ENCODE assay signal across 25 cellular contexts in genomic region chr15:74045636-74046274, GRCh38. TPM values are rescaled to one million over a fixed set of nuclear protein-coding genes. Genes with fewer than 3 reads are reported as not detected.
DNase-seq lines count a peak whose midpoint lies in the region; ATAC-seq, FAIRE-seq and TF ChIP-seq lines count a peak whose summit lies in the region.
"Had no signal": no experiment of that assay in that cellular context is flagged by ENCODE, and none has a peak within 500 bp of the region (broad histone marks: within the 10 kb centered on the region; RNA-seq: fewer than 3 reads in every experiment).

No MANE protein-coding gene starts in this region.

- no peak overlapping the region for H3K4me3 Mint-ChIP-seq in activated naive CD4-positive, alpha-beta T cell treated with anti-CD3 and anti-CD28 coated beads, Interleukin-2, amount 10 ng/mL, durations not matched to agents 7 days and 5 days
- H3K4me3 Mint-ChIP-seq in activated naive CD4-positive, alpha-beta T cell treated with anti-CD3 and anti-CD28 coated beads for 36 hours: no peak overlapping the region
- H3K4me3 Mint-ChIP-seq in activated T-helper 17 cell treated with anti-CD3 and anti-CD28 coated beads, Interleukin-2, amount 50 U/mL, for 72 hours: no peak overlapping the region
- no peak overlapping the region for H3K4me3 Mint-ChIP-seq in stimulated activated memory B cell treated with anti-CD40 and anti-IgM and Interleukin-4, amounts not matched to agents 10 μg/mL and 1 μg/mL and 100 μg/mL, for 72 hours
- no peak overlapping the region for H3K4me3 Mint-ChIP-seq in naive thymus-derived CD4-positive, alpha-beta T cell
- H3K4me3 Mint-ChIP-seq: CD4-positive, alpha-beta memory T cell had no signal

- H3K27ac Mint-ChIP-seq in activated naive CD4-positive, alpha-beta T cell treated with anti-CD3 and anti-CD28 coated beads, Interleukin-2, amount 10 ng/mL, durations not matched to agents 7 days and 5 days: peak overlapping the region; percentile 39
- no peak overlapping the region for H3K27ac Mint-ChIP-seq in activated naive CD4-positive, alpha-beta T cell treated with anti-CD3 and anti-CD28 coated beads for 36 hours
- peak overlapping the region; percentile 36 for H3K27ac Mint-ChIP-seq in activated T-helper 17 cell treated with anti-CD3 and anti-CD28 coated beads, Interleukin-2, amount 50 U/mL, for 72 hours
- H3K27ac Mint-ChIP-seq in stimulated activated memory B cell treated with anti-CD40 and anti-IgM and Interleukin-4, amounts not matched to agents 10 μg/mL and 1 μg/mL and 100 μg/mL, for 72 hours: peak overlapping the region; percentile 16
- peak overlapping the region in 4 of 9 donors; percentile 8 to 56 (median 28) for H3K27ac Mint-ChIP-seq in naive thymus-derived CD4-positive, alpha-beta T cell

- H2AFZ ChIP-seq in HepG2 (ENCODE audit: low read length): no peak overlapping the region

- peaks cover 1 to 9% of the 10 kb centered on the region in 2 experiments; a peak in 2 of 5 replicates for H3K27me3 ChIP-seq in HepG2 (ENCODE audit: control insufficient read depth in 1 of 2, insufficient read depth in 2 of 2, low read length in 2 of 2)
- H3K27me3 ChIP-seq in left lung: no peaks in the 10 kb centered on the region
- no peaks in the 10 kb centered on the region for H3K27me3 ChIP-seq in naive thymus-derived CD4-positive, alpha-beta T cell (ENCODE audit: control insufficient read depth in 2 of 2, insufficient read depth in 2 of 2, low read length in 2 of 2)
- H3K27me3 ChIP-seq: BLaER1, MG63, SJSA1 had no signal

- intact Hi-C loops in activated naive CD4-positive, alpha-beta T cell treated with anti-CD3 and anti-CD28 coated beads for 36 hours (cut with micrococcal nuclease): no loop called here
- intact Hi-C loops in HepG2 (cut with micrococcal nuclease; ENCODE audit: unreplicated experiment) (no loop called here), left lung (cut with DNase I) (no loop called here)
- intact Hi-C loops in naive thymus-derived CD4-positive, alpha-beta T cell (cut with micrococcal nuclease): loop anchor here in 1 of 2 donors (5.0 kb wide), 1 partner anchor 53 kb away; the partner anchor contains the start of genes PML and STOML1

- H3K79me2 ChIP-seq in HepG2 (ENCODE audit: insufficient read depth, low read length): no peaks in the 10 kb centered on the region

- peaks cover 4% of the 10 kb centered on the region for H3K27me3 Mint-ChIP-seq in activated naive CD4-positive, alpha-beta T cell treated with anti-CD3 and anti-CD28 coated beads, Interleukin-2, amount 10 ng/mL, durations not matched to agents 7 days and 5 days
- no peaks in the 10 kb centered on the region for H3K27me3 Mint-ChIP-seq in activated naive CD4-positive, alpha-beta T cell treated with anti-CD3 and anti-CD28 coated beads for 36 hours (ENCODE audit: low read depth)
- H3K27me3 Mint-ChIP-seq in activated T-helper 17 cell treated with anti-CD3 and anti-CD28 coated beads, Interleukin-2, amount 50 U/mL, for 72 hours: no peaks in the 10 kb centered on the region
- no peaks in the 10 kb centered on the region for H3K27me3 Mint-ChIP-seq in stimulated activated memory B cell treated with anti-CD40 and anti-IgM and Interleukin-4, amounts not matched to agents 10 μg/mL and 1 μg/mL and 100 μg/mL, for 72 hours
- no peaks in the 10 kb centered on the region for H3K27me3 Mint-ChIP-seq in naive thymus-derived CD4-positive, alpha-beta T cell
- H3K27me3 Mint-ChIP-seq: CD4-positive, alpha-beta memory T cell had no signal

- H3K9me3 Mint-ChIP-seq in activated naive CD4-positive, alpha-beta T cell treated with anti-CD3 and anti-CD28 coated beads, Interleukin-2, amount 10 ng/mL, durations not matched to agents 7 days and 5 days: no peaks in the 10 kb centered on the region
- H3K9me3 Mint-ChIP-seq in activated naive CD4-positive, alpha-beta T cell treated with anti-CD3 and anti-CD28 coated beads for 36 hours: no peaks in the 10 kb centered on the region
- H3K9me3 Mint-ChIP-seq in activated T-helper 17 cell treated with anti-CD3 and anti-CD28 coated beads, Interleukin-2, amount 50 U/mL, for 72 hours: no peaks in the 10 kb centered on the region
- H3K9me3 Mint-ChIP-seq in stimulated activated memory B cell treated with anti-CD40 and anti-IgM and Interleukin-4, amounts not matched to agents 10 μg/mL and 1 μg/mL and 100 μg/mL, for 72 hours: no peaks in the 10 kb centered on the region
- no peaks in the 10 kb centered on the region for H3K9me3 Mint-ChIP-seq in naive thymus-derived CD4-positive, alpha-beta T cell

- no peaks in the 10 kb centered on the region for H3K9me3 ChIP-seq in HepG2 (ENCODE audit: low read length)
- no peaks in the 10 kb centered on the region for H3K9me3 ChIP-seq in left lung
- no peaks in the 10 kb centered on the region for H3K9me3 ChIP-seq in naive thymus-derived CD4-positive, alpha-beta T cell (ENCODE audit: control insufficient read depth in 2 of 3, low read length in 3 of 3)
- H3K9me3 ChIP-seq: BLaER1, Caco-2, MG63 had no signal

- no peak overlapping the region for H3K4me3 ChIP-seq in HepG2 (replicated peaks in 1 of 3; ENCODE audit: insufficient read depth in 1 of 3, low read depth in 2 of 3, low read length in 3 of 3)
- H3K4me3 ChIP-seq in left lung: no peak overlapping the region
- no peak overlapping the region for H3K4me3 ChIP-seq in naive thymus-derived CD4-positive, alpha-beta T cell (ENCODE audit: low read length)
- H3K4me3 ChIP-seq: BLaER1, MG63, SJSA1 had no signal

- CTCF ChIA-PET in activated naive CD4-positive, alpha-beta T cell treated with anti-CD3 and anti-CD28 coated beads, Interleukin-2, amount 10 ng/mL, durations not matched to agents 7 days and 5 days (lab: Charles Lee): interaction anchor here (1.1 to 1.4 kb wide), 3 partner anchors 8 to 73 kb away, joined by 6 to 7 read pairs (median 6); no protein-coding TSS in a partner anchor
- CTCF ChIA-PET in activated naive CD4-positive, alpha-beta T cell treated with anti-CD3 and anti-CD28 coated beads for 36 hours (lab: Charles Lee): interaction anchor here (0.7 to 11.8 kb wide), 3 partner anchors 21 to 75 kb away, joined by 3 to 167 read pairs (median 3); no protein-coding TSS in a partner anchor
- CTCF ChIA-PET in HepG2 (lab: Yijun Ruan, JAX; ENCODE audit: low intra/inter-chr PET ratio, low total read pairs) (no interaction called here), GM10248 (lab: Yijun Ruan, JAX) (interaction anchor here (1.2 to 12.3 kb wide), 4 partner anchors 6 to 73 kb away, joined by 3 to 123 read pairs (median 14); no protein-coding TSS in a partner anchor)
- CTCF ChIA-PET in naive thymus-derived CD4-positive, alpha-beta T cell (lab: Charles Lee): interaction anchor here (1.4 to 5.1 kb wide), 2 partner anchors 8 to 73 kb away, joined by 3 to 39 read pairs; no protein-coding TSS in a partner anchor

- WGBS in HepG2 (ENCODE audit: low lambda C conversion rate): 28% methylated on average over 4 of the region's 7 CpGs

- BruUV-seq in HepG2 (replicated peaks; lab: Mats Ljungman, UMichigan): no TSS peak

- DNase-seq in activated naive CD4-positive, alpha-beta T cell treated with anti-CD3 and anti-CD28 coated beads, Interleukin-2, amount 10 ng/mL, durations not matched to agents 7 days and 5 days: no peak
- no peak for DNase-seq in activated naive CD4-positive, alpha-beta T cell treated with anti-CD3 and anti-CD28 coated beads for 36 hours
- DNase-seq in HepG2 (ENCODE audit: low spot score) (no peak), left lung (no peak), GM10248 (ENCODE audit: extremely low spot score) (no peak)
- no peak for DNase-seq in naive thymus-derived CD4-positive, alpha-beta T cell
- DNase-seq: ACHN; Caco-2; CD4-positive, alpha-beta memory T cell; Kasumi-1; MG63; NCI-H1417; NCI-H1694 treated with DMSO at 0.1 percent for 48 hours; NCI-H2081 treated with DMSO at 0.1 percent for 48 hours; NCI-H2171 treated with DMSO at 0.1 percent for 48 hours; NCI-H524 treated with DMSO at 0.1 percent for 48 hours; OCI-M1 had no signal

- H3K27ac ChIP-seq in HepG2 (ENCODE audit: extremely low read length, insufficient read depth, low read length) (no peak overlapping the region), left lung (no peak overlapping the region)
- no peak overlapping the region for H3K27ac ChIP-seq in naive thymus-derived CD4-positive, alpha-beta T cell (ENCODE audit: low read depth, low read length)
- H3K27ac ChIP-seq: 22Rv1, BLaER1, SJSA1 had no signal

- TF ChIP-seq EP300 in HepG2 (IDR thresholded peaks at IDR 0.05; ENCODE audit: low read depth in 2 of 2, low read length in 2 of 2): no peak
- TF ChIP-seq EP300 in HepG2 (CRISPR knock-in tag; IDR thresholded peaks at IDR 0.05; ENCODE audit: borderline replicate concordance): no peak

- POLR2A ChIA-PET in HepG2 (lab: Yijun Ruan, JAX) (no interaction called here), GM10248 (lab: Yijun Ruan, JAX) (no interaction called here)
- POLR2A ChIA-PET in naive thymus-derived CD4-positive, alpha-beta T cell (lab: Charles Lee): no interaction called here

- H3K4me1 Mint-ChIP-seq in activated naive CD4-positive, alpha-beta T cell treated with anti-CD3 and anti-CD28 coated beads, Interleukin-2, amount 10 ng/mL, durations not matched to agents 7 days and 5 days: peaks cover 12% of the 10 kb centered on the region
- H3K4me1 Mint-ChIP-seq in activated naive CD4-positive, alpha-beta T cell treated with anti-CD3 and anti-CD28 coated beads for 36 hours (ENCODE audit: low read depth): peaks cover 10% of the 10 kb centered on the region
- peaks cover 4% of the 10 kb centered on the region for H3K4me1 Mint-ChIP-seq in activated T-helper 17 cell treated with anti-CD3 and anti-CD28 coated beads, Interleukin-2, amount 50 U/mL, for 72 hours
- H3K4me1 Mint-ChIP-seq in stimulated activated memory B cell treated with anti-CD40 and anti-IgM and Interleukin-4, amounts not matched to agents 10 μg/mL and 1 μg/mL and 100 μg/mL, for 72 hours: peaks cover 8% of the 10 kb centered on the region
- peaks cover 7 to 17% (median 11%) of the 10 kb centered on the region in 7 donors for H3K4me1 Mint-ChIP-seq in naive thymus-derived CD4-positive, alpha-beta T cell

- in situ Hi-C loops in HepG2 (cut with HindIII; ENCODE audit: extremely low pct_ligation_motif_present, low pct_unique_long_range_greater_than_20kb): no loop called here

- H4K20me1 ChIP-seq in HepG2 (ENCODE audit: insufficient read depth, low read length): no peaks in the 10 kb centered on the region
- H4K20me1 ChIP-seq: BLaER1 had no signal

- H3K36me3 ChIP-seq in HepG2 (replicated peaks in 1 of 2; ENCODE audit: control insufficient read depth in 1 of 2, insufficient read depth in 2 of 2, low read length in 2 of 2) (no peaks in the 10 kb centered on the region), left lung (peaks cover 0 to 44% of the 10 kb centered on the region in 2 donors)
- peaks cover 0 to 43% (median 7%) of the 10 kb centered on the region in 3 experiments for H3K36me3 ChIP-seq in naive thymus-derived CD4-positive, alpha-beta T cell (ENCODE audit: control insufficient read depth in 2 of 3, insufficient read depth in 3 of 3, low read length in 3 of 3)

- H3K36me3 Mint-ChIP-seq in activated naive CD4-positive, alpha-beta T cell treated with anti-CD3 and anti-CD28 coated beads, Interleukin-2, amount 10 ng/mL, durations not matched to agents 7 days and 5 days: peaks cover 5% of the 10 kb centered on the region
- peaks cover 2% of the 10 kb centered on the region for H3K36me3 Mint-ChIP-seq in activated naive CD4-positive, alpha-beta T cell treated with anti-CD3 and anti-CD28 coated beads for 36 hours (ENCODE audit: low read depth)
- H3K36me3 Mint-ChIP-seq in activated T-helper 17 cell treated with anti-CD3 and anti-CD28 coated beads, Interleukin-2, amount 50 U/mL, for 72 hours (ENCODE audit: low read depth): peaks cover 2% of the 10 kb centered on the region
- peaks cover 29% of the 10 kb centered on the region for H3K36me3 Mint-ChIP-seq in stimulated activated memory B cell treated with anti-CD40 and anti-IgM and Interleukin-4, amounts not matched to agents 10 μg/mL and 1 μg/mL and 100 μg/mL, for 72 hours
- peaks cover 0 to 14% (median 0%) of the 10 kb centered on the region in 5 donors for H3K36me3 Mint-ChIP-seq in naive thymus-derived CD4-positive, alpha-beta T cell

- H3K4me2 ChIP-seq in HepG2 (ENCODE audit: low read depth, low read length): no peak overlapping the region
- H3K4me2 ChIP-seq: BLaER1 had no signal

- TF ChIP-seq CTCF in HepG2 (CRISPR knock-in tag; IDR thresholded peaks at IDR 0.05): no peak
- no peak for TF ChIP-seq CTCF in left lung (IDR thresholded peaks at IDR 0.05)
- no peak for TF ChIP-seq CTCF in GM10248 (IDR thresholded peaks at IDR 0.05; ENCODE audit: control extremely low read depth, extremely low read depth, low read depth, missing control alignments)

- no peak for ATAC-seq in activated T-helper 17 cell treated with anti-CD3 and anti-CD28 coated beads, Interleukin-2, amount 50 U/mL, for 72 hours (replicated peaks)
- no peak for ATAC-seq in HepG2
- no peak for ATAC-seq in stimulated activated memory B cell treated with anti-CD40 and anti-IgM and Interleukin-4, amounts not matched to agents 10 μg/mL and 1 μg/mL and 100 μg/mL, for 72 hours
- no peak for ATAC-seq in left lung
- ATAC-seq in naive thymus-derived CD4-positive, alpha-beta T cell: no peak

- no peak for TF ChIP-seq RAD21 in HepG2 (CRISPR knock-in tag; IDR thresholded peaks at IDR 0.05)

- no peak for FAIRE-seq in HepG2 (lab: Jason Lieb, UNC)
- FAIRE-seq: G401.6, RCC 7860 had no signal

- TF ChIP-seq POLR2A in HepG2 (IDR thresholded peaks at IDR 0.05; ENCODE audit: insufficient read depth in 1 of 2, low read depth in 2 of 2, low read length in 2 of 2): no peak

- H3K9ac ChIP-seq in HepG2 (ENCODE audit: insufficient read depth, low read depth, low read length): no peak overlapping the region
- H3K9ac ChIP-seq: BLaER1 had no signal

- no peaks in the 10 kb centered on the region for H3K4me1 ChIP-seq in HepG2 (ENCODE audit: insufficient read depth, low read length)
- H3K4me1 ChIP-seq in left lung: peaks cover 14 to 41% of the 10 kb centered on the region in 2 donors
- H3K4me1 ChIP-seq in naive thymus-derived CD4-positive, alpha-beta T cell (ENCODE audit: control insufficient read depth in 2 of 2, insufficient read depth in 2 of 2, low read length in 2 of 2): peaks cover 8 to 14% of the 10 kb centered on the region in 2 donors
- H3K4me1 ChIP-seq: Caco-2 had no signal

RNA-seq across cellular contexts. Expression of gene GOLGA6A, which starts 36.6 kb away (rescaled TPM):
- under 1 TPM; 0.14 to 0.84 TPM for total RNA-seq in activated naive CD4-positive, alpha-beta T cell treated with anti-CD3 and anti-CD28 coated beads for 36 hours
- total RNA-seq in activated T-helper 17 cell treated with anti-CD3 and anti-CD28 coated beads, Interleukin-2, amount 50 U/mL, for 72 hours: under 1 TPM in 1 of 2 donors, not detected in 1; 0.11 TPM
- 0.04 TPM in 1 of 2 replicates, not detected in the other for total RNA-seq in HepG2 (2016; rRNA removed; fragmentation: Illumina TruSeq; extraction: Trizol)
- total RNA-seq in HepG2 (2016; cell fraction: cytosol; rRNA removed; fragmentation: Illumina TruSeq; extraction: Trizol; ENCODE audit: low read depth): not detected in 2 replicates
- total RNA-seq in HepG2 (2016; cell fraction: insoluble cytoplasmic fraction; rRNA removed; fragmentation: Illumina TruSeq; extraction: Trizol): not detected in 2 replicates
- total RNA-seq in HepG2 (2016; cell fraction: membrane; rRNA removed; fragmentation: Illumina TruSeq; extraction: Trizol): not detected in 2 replicates
- total RNA-seq in HepG2 (2016; cell fraction: nucleus; rRNA removed; fragmentation: Illumina TruSeq; extraction: Trizol): not detected in 2 replicates
- polyA plus RNA-seq in HepG2 (2011; rRNA removed): 0.22 TPM in 1 of 2 replicates, not detected in the other
- polyA plus RNA-seq in HepG2 (2011; cell fraction: cytosol; rRNA removed): 0.03 TPM in 1 of 2 replicates, not detected in the other
- polyA plus RNA-seq in HepG2 (2011; cell fraction: nucleus; rRNA removed): 0.14 and 0.63 TPM in 2 replicates
- 0.11 and 0.31 TPM in 2 replicates for polyA plus RNA-seq in HepG2 (2012)
- not detected in 2 replicates for polyA plus RNA-seq in HepG2 (2016; cell fraction: cytosol; fragmentation: Illumina TruSeq; extraction: Trizol; ENCODE audit: low read depth)
- polyA plus RNA-seq in HepG2 (2016; cell fraction: insoluble cytoplasmic fraction; fragmentation: Illumina TruSeq; extraction: Trizol; ENCODE audit: low read depth): not detected in 2 replicates
- not detected in 2 replicates for polyA plus RNA-seq in HepG2 (2016; cell fraction: membrane; fragmentation: Illumina TruSeq; extraction: Trizol; ENCODE audit: low read depth)
- polyA plus RNA-seq in HepG2 (2016; cell fraction: nucleus; fragmentation: Illumina TruSeq; extraction: Trizol; ENCODE audit: insufficient read depth, low read depth): not detected in 2 replicates
- polyA minus RNA-seq in HepG2 (2011; rRNA and poly(A)+ RNA removed; ENCODE audit: low replicate concordance): not detected in 2 replicates
- polyA minus RNA-seq in HepG2 (2011; cell fraction: cytosol; rRNA and poly(A)+ RNA removed): not detected in 2 replicates
- polyA minus RNA-seq in HepG2 (2011; cell fraction: nucleus; rRNA and poly(A)+ RNA removed): not detected in 2 replicates
- total RNA-seq in left lung: not detected
- total RNA-seq in naive thymus-derived CD4-positive, alpha-beta T cell: under 1 TPM in 3 of 5 experiments, not detected in 2; 0.29 to 0.53 (median 0.32) TPM
- polyA plus RNA-seq in naive thymus-derived CD4-positive, alpha-beta T cell: under 1 TPM in 1 of 2 donors, not detected in 1; 0.14 TPM
- total RNA-seq: Caco-2, H4, SJSA1 had no signal
- polyA plus RNA-seq: CD4-positive, alpha-beta memory T cell had no signal

RNA-seq across cellular contexts. Expression of gene PML, which starts 51.2 kb away (rescaled TPM):
- total RNA-seq in activated naive CD4-positive, alpha-beta T cell treated with anti-CD3 and anti-CD28 coated beads for 36 hours: 10 to 100 TPM; 69.6 to 70.2 TPM
- total RNA-seq in activated T-helper 17 cell treated with anti-CD3 and anti-CD28 coated beads, Interleukin-2, amount 50 U/mL, for 72 hours: 10 to 100 TPM; 67.4 to 74.1 TPM
- total RNA-seq in HepG2 (2016; rRNA removed; fragmentation: Illumina TruSeq; extraction: Trizol): 2.9 and 3.9 TPM in 2 replicates
- total RNA-seq in HepG2 (2016; cell fraction: cytosol; rRNA removed; fragmentation: Illumina TruSeq; extraction: Trizol; ENCODE audit: low read depth): 1.4 and 1.8 TPM in 2 replicates
- 3.0 and 4.3 TPM in 2 replicates for total RNA-seq in HepG2 (2016; cell fraction: insoluble cytoplasmic fraction; rRNA removed; fragmentation: Illumina TruSeq; extraction: Trizol)
- total RNA-seq in HepG2 (2016; cell fraction: membrane; rRNA removed; fragmentation: Illumina TruSeq; extraction: Trizol): 2.4 and 2.6 TPM in 2 replicates
- total RNA-seq in HepG2 (2016; cell fraction: nucleus; rRNA removed; fragmentation: Illumina TruSeq; extraction: Trizol): 5.4 and 6.2 TPM in 2 replicates
- polyA plus RNA-seq in HepG2 (2011; rRNA removed): 2.9 and 3.9 TPM in 2 replicates
- 1.5 and 2.7 TPM in 2 replicates for polyA plus RNA-seq in HepG2 (2011; cell fraction: cytosol; rRNA removed)
- 16.7 and 19.0 TPM in 2 replicates for polyA plus RNA-seq in HepG2 (2011; cell fraction: nucleus; rRNA removed)
- 8.7 and 10.3 TPM in 2 replicates for polyA plus RNA-seq in HepG2 (2012)
- polyA plus RNA-seq in HepG2 (2016; cell fraction: cytosol; fragmentation: Illumina TruSeq; extraction: Trizol; ENCODE audit: low read depth): 1.5 and 1.7 TPM in 2 replicates
- polyA plus RNA-seq in HepG2 (2016; cell fraction: insoluble cytoplasmic fraction; fragmentation: Illumina TruSeq; extraction: Trizol; ENCODE audit: low read depth): 6.6 and 9.3 TPM in 2 replicates
- 3.4 and 4.2 TPM in 2 replicates for polyA plus RNA-seq in HepG2 (2016; cell fraction: membrane; fragmentation: Illumina TruSeq; extraction: Trizol; ENCODE audit: low read depth)
- 18.1 and 20.7 TPM in 2 replicates for polyA plus RNA-seq in HepG2 (2016; cell fraction: nucleus; fragmentation: Illumina TruSeq; extraction: Trizol; ENCODE audit: insufficient read depth, low read depth)
- 11.9 and 16.2 TPM in 2 replicates for polyA minus RNA-seq in HepG2 (2011; rRNA and poly(A)+ RNA removed; ENCODE audit: low replicate concordance)
- polyA minus RNA-seq in HepG2 (2011; cell fraction: cytosol; rRNA and poly(A)+ RNA removed): 6.8 and 10.8 TPM in 2 replicates
- 8.4 and 9.9 TPM in 2 replicates for polyA minus RNA-seq in HepG2 (2011; cell fraction: nucleus; rRNA and poly(A)+ RNA removed)
- 10 to 100 TPM; 61.2 to 75.2 TPM for total RNA-seq in left lung
- 100 to 1,000 TPM in 1 of 5 experiments, 10 to 100 TPM in 4; 42.1 to 113 (median 64.8) TPM for total RNA-seq in naive thymus-derived CD4-positive, alpha-beta T cell
- polyA plus RNA-seq in naive thymus-derived CD4-positive, alpha-beta T cell: 10 to 100 TPM; 18.1 to 34.3 TPM

RNA-seq across cellular contexts. Expression of gene STOML1, which starts 53.7 kb away (rescaled TPM):
- total RNA-seq in activated naive CD4-positive, alpha-beta T cell treated with anti-CD3 and anti-CD28 coated beads for 36 hours: 1 to 10 TPM; 8.7 to 9.5 TPM
- 1 to 10 TPM; 4.8 to 7.3 TPM for total RNA-seq in activated T-helper 17 cell treated with anti-CD3 and anti-CD28 coated beads, Interleukin-2, amount 50 U/mL, for 72 hours
- total RNA-seq in HepG2 (2016; rRNA removed; fragmentation: Illumina TruSeq; extraction: Trizol) (2.7 and 3.7 TPM in 2 replicates), left lung (10 to 100 TPM; 20.0 to 29.3 TPM)
- total RNA-seq in HepG2 (2016; cell fraction: cytosol; rRNA removed; fragmentation: Illumina TruSeq; extraction: Trizol; ENCODE audit: low read depth): 1.0 and 1.5 TPM in 2 replicates
- 2.2 and 4.1 TPM in 2 replicates for total RNA-seq in HepG2 (2016; cell fraction: insoluble cytoplasmic fraction; rRNA removed; fragmentation: Illumina TruSeq; extraction: Trizol)
- total RNA-seq in HepG2 (2016; cell fraction: membrane; rRNA removed; fragmentation: Illumina TruSeq; extraction: Trizol): 2.5 TPM in 2 replicates
- 2.7 and 3.7 TPM in 2 replicates for total RNA-seq in HepG2 (2016; cell fraction: nucleus; rRNA removed; fragmentation: Illumina TruSeq; extraction: Trizol)
- polyA plus RNA-seq in HepG2 (2011; rRNA removed): 3.5 TPM in 2 replicates
- 2.4 and 3.4 TPM in 2 replicates for polyA plus RNA-seq in HepG2 (2011; cell fraction: cytosol; rRNA removed)
- 4.3 and 5.5 TPM in 2 replicates for polyA plus RNA-seq in HepG2 (2011; cell fraction: nucleus; rRNA removed)
- polyA plus RNA-seq in HepG2 (2012): 1.7 and 2.1 TPM in 2 replicates
- polyA plus RNA-seq in HepG2 (2016; cell fraction: cytosol; fragmentation: Illumina TruSeq; extraction: Trizol; ENCODE audit: low read depth): 0.77 and 1.3 TPM in 2 replicates
- 1.5 and 1.6 TPM in 2 replicates for polyA plus RNA-seq in HepG2 (2016; cell fraction: insoluble cytoplasmic fraction; fragmentation: Illumina TruSeq; extraction: Trizol; ENCODE audit: low read depth)
- 1.4 and 1.5 TPM in 2 replicates for polyA plus RNA-seq in HepG2 (2016; cell fraction: membrane; fragmentation: Illumina TruSeq; extraction: Trizol; ENCODE audit: low read depth)
- 5.6 and 5.8 TPM in 2 replicates for polyA plus RNA-seq in HepG2 (2016; cell fraction: nucleus; fragmentation: Illumina TruSeq; extraction: Trizol; ENCODE audit: insufficient read depth, low read depth)
- 4.1 and 6.9 TPM in 2 replicates for polyA minus RNA-seq in HepG2 (2011; rRNA and poly(A)+ RNA removed; ENCODE audit: low replicate concordance)
- polyA minus RNA-seq in HepG2 (2011; cell fraction: cytosol; rRNA and poly(A)+ RNA removed): 1.6 and 1.8 TPM in 2 replicates
- polyA minus RNA-seq in HepG2 (2011; cell fraction: nucleus; rRNA and poly(A)+ RNA removed): 1.9 and 2.9 TPM in 2 replicates
- total RNA-seq in naive thymus-derived CD4-positive, alpha-beta T cell: 10 to 100 TPM in 3 of 5 experiments, 1 to 10 TPM in 2; 7.5 to 14.5 (median 12.3) TPM
- 10 to 100 TPM; 18.7 to 21.3 TPM for polyA plus RNA-seq in naive thymus-derived CD4-positive, alpha-beta T cell

Comparison
In these comparisons a context has a peak if more than half of its experiments do, and no peak if none do; other contexts are left out.
1. RNA of gene PML, which starts 51.2 kb away (total RNA-seq): 61.2 to 75.2 TPM in left lung, 67.4 to 74.1 TPM in activated T-helper 17 cell treated with anti-CD3 and anti-CD28 coated beads, Interleukin-2, amount 50 U/mL, for 72 hours, 69.6 to 70.2 TPM in activated naive CD4-positive, alpha-beta T cell treated with anti-CD3 and anti-CD28 coated beads for 36 hours and 42.1 to 113 TPM in naive thymus-derived CD4-positive, alpha-beta T cell; 1.4 to 6.2 TPM in HepG2; every median in the first group is over 4 times any median in the second.